ENCODE assay signal across 1 cellular context in the genomic region with DNA sequence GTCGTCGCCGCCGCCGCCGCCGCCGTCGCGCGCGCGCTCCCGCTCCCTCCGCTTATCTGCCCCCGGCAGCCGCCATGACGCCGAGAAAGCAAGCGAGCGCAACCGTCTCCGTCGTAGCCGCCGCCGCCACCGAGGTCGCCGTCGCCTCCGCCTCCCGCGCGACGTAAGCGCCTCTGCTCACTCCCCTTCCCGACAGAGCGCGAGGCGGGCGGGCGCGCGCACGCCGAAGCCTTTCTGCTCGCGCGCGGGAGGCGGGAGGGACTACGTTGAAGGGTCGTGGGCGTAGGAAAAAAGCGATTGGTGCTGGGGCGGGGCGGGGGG.
A peak's percentile ranks its signal among the peaks of the same experiment; 100 is the strongest.
TF ChIP-seq lines count a peak whose summit lies in the region.

Gene CHD1, minus strand, starts transcription at position 206 of the 321 bp plus-strand sequence. CDS start 2,621 bp downstream, outside the sequence.

TF ChIP-seq in HepG2, 621 proteins besides CTCF, POLR2A, EP300 and RAD21 (continued from another document and continues in another):
- TF ChIP-seq ARID3A (IDR thresholded peaks at IDR 0.05; ENCODE audit: low read depth, low read length) (0 out of 2 replicates have a peak, but pooled peaks have one; percentile 11), ZNF253 (CRISPR knock-in tag; IDR thresholded peaks at IDR 0.05; ENCODE audit: borderline replicate concordance) (no peak), ZNF777 (CRISPR knock-in tag; IDR thresholded peaks at IDR 0.05) (peak; percentile 36; the same call in 1 of the 2 replicates), ZBTB7A (CRISPR knock-in tag; IDR thresholded peaks at IDR 0.05) (no peak), NFE2L1 (CRISPR knock-in tag; IDR thresholded peaks at IDR 0.05; ENCODE audit: borderline replicate concordance) (no peak), NCOA1 (CRISPR knock-in tag; IDR thresholded peaks at IDR 0.05) (no peak; the same call in 1 of the 2 replicates), NR3C1 (CRISPR knock-in tag; IDR thresholded peaks at IDR 0.05) (no peak), ZNF431 (CRISPR knock-in tag; IDR thresholded peaks at IDR 0.05; ENCODE audit: borderline replicate concordance, low read depth) (no peak; the same call in 1 of the 2 replicates), SNAPC2 (CRISPR knock-in tag; IDR thresholded peaks at IDR 0.05) (peak; percentile 3; the same call in 1 of the 2 replicates), SP5 (CRISPR knock-in tag; IDR thresholded peaks at IDR 0.05; ENCODE audit: borderline replicate concordance, low read depth) (peak; percentile 26; the same call in 1 of the 2 replicates), EEA1 (CRISPR knock-in tag; IDR thresholded peaks at IDR 0.05; ENCODE audit: borderline replicate concordance) (no peak), ZNF672 (CRISPR knock-in tag; IDR thresholded peaks at IDR 0.05) (0 out of 2 replicates have a peak, but pooled peaks have one; percentile 70), ZNF772 (CRISPR knock-in tag; IDR thresholded peaks at IDR 0.05) (no peak), TGIF2 (CRISPR knock-in tag; IDR thresholded peaks at IDR 0.05) (0 out of 2 replicates have a peak, but pooled peaks have one; percentile 5), ZBTB7B (CRISPR knock-in tag; IDR thresholded peaks at IDR 0.05) (no peak), ZSCAN12 (CRISPR knock-in tag; IDR thresholded peaks at IDR 0.05) (no peak; the same call in 1 of the 2 replicates), THAP7 (CRISPR knock-in tag; IDR thresholded peaks at IDR 0.05) (peak; percentile 13; the same call in 1 of the 2 replicates), ZNF510 (CRISPR knock-in tag; IDR thresholded peaks at IDR 0.05; ENCODE audit: low read depth) (0 out of 2 replicates have a peak, but pooled peaks have one; percentile 17), MED8 (CRISPR knock-in tag; IDR thresholded peaks at IDR 0.05; ENCODE audit: insufficient replicate concordance) (no peak), UBTF (CRISPR knock-in tag; IDR thresholded peaks at IDR 0.05) (peak; percentile 13; the same call in 1 of the 2 replicates), ZNF343 (CRISPR knock-in tag; IDR thresholded peaks at IDR 0.05) (peak; percentile 32), CREBL2 (CRISPR knock-in tag; IDR thresholded peaks at IDR 0.05; ENCODE audit: borderline replicate concordance) (no peak), TBX3 (IDR thresholded peaks at IDR 0.05; ENCODE audit: borderline replicate concordance) (no peak), ARID5B (CRISPR knock-in tag; IDR thresholded peaks at IDR 0.05) (0 out of 2 replicates have a peak, but pooled peaks have one; percentile 7), SOX5 (CRISPR knock-in tag; IDR thresholded peaks at IDR 0.05; ENCODE audit: borderline replicate concordance) (peak; percentile 8; the same call in 1 of the 2 replicates), AGO2 (optimal IDR thresholded peaks at IDR 0.05; ENCODE audit: low read depth, low read length) (no peak), POLR2G (IDR thresholded peaks at IDR 0.05; ENCODE audit: low read depth, low read length) (peak; percentile 66; the same call in 1 of the 2 replicates), ZFX (CRISPR knock-in tag; IDR thresholded peaks at IDR 0.05; ENCODE audit: low read depth) (no peak), ZNF780A (CRISPR knock-in tag; IDR thresholded peaks at IDR 0.05) (peak; percentile 27; the same call in 1 of the 2 replicates), REXO4 (CRISPR knock-in tag; IDR thresholded peaks at IDR 0.05; ENCODE audit: borderline replicate concordance) (no peak), HOXA7 (CRISPR knock-in tag; IDR thresholded peaks at IDR 0.05) (0 out of 2 replicates have a peak, but pooled peaks have one; percentile 22), MXD3 (CRISPR knock-in tag; IDR thresholded peaks at IDR 0.05) (peak; percentile 8; the same call in 1 of the 2 replicates), ZBTB21 (CRISPR knock-in tag; IDR thresholded peaks at IDR 0.05) (no peak), ZNF451 (CRISPR knock-in tag; IDR thresholded peaks at IDR 0.05) (0 out of 2 replicates have a peak, but pooled peaks have one; percentile 13)
- TF ChIP-seq, protein P1, sequence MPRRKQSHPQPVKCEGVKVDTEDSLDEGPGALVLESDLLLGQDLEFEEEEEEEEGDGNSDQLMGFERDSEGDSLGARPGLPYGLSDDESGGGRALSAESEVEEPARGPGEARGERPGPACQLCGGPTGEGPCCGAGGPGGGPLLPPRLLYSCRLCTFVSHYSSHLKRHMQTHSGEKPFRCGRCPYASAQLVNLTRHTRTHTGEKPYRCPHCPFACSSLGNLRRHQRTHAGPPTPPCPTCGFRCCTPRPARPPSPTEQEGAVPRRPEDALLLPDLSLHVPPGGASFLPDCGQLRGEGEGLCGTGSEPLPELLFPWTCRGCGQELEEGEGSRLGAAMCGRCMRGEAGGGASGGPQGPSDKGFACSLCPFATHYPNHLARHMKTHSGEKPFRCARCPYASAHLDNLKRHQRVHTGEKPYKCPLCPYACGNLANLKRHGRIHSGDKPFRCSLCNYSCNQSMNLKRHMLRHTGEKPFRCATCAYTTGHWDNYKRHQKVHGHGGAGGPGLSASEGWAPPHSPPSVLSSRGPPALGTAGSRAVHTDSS (CRISPR knock-in tag; conservative IDR thresholded peaks at IDR 0.05), result 0 out of 2 replicates have a peak, but pooled peaks have one; percentile 67
- TF ChIP-seq, protein P2, sequence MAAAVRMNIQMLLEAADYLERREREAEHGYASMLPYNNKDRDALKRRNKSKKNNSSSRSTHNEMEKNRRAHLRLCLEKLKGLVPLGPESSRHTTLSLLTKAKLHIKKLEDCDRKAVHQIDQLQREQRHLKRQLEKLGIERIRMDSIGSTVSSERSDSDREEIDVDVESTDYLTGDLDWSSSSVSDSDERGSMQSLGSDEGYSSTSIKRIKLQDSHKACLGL (CRISPR knock-in tag; IDR thresholded peaks at IDR 0.05), result 0 out of 2 replicates have a peak, but pooled peaks have one; percentile 14
- TF ChIP-seq, protein P3, sequence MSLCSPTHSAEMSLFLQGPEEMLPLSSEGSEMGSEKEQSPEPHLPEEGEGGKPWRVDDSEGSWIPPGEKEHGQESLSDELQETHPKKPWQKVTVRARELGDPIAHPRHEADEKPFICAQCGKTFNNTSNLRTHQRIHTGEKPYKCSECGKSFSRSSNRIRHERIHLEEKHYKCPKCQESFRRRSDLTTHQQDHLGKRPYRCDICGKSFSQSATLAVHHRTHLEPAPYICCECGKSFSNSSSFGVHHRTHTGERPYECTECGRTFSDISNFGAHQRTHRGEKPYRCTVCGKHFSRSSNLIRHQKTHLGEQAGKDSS (CRISPR knock-in tag; IDR thresholded peaks at IDR 0.05; ENCODE audit: borderline replicate concordance, low read depth), result peak; percentile 16; the same call in 1 of the 2 replicates
- TF ChIP-seq, protein P4, sequence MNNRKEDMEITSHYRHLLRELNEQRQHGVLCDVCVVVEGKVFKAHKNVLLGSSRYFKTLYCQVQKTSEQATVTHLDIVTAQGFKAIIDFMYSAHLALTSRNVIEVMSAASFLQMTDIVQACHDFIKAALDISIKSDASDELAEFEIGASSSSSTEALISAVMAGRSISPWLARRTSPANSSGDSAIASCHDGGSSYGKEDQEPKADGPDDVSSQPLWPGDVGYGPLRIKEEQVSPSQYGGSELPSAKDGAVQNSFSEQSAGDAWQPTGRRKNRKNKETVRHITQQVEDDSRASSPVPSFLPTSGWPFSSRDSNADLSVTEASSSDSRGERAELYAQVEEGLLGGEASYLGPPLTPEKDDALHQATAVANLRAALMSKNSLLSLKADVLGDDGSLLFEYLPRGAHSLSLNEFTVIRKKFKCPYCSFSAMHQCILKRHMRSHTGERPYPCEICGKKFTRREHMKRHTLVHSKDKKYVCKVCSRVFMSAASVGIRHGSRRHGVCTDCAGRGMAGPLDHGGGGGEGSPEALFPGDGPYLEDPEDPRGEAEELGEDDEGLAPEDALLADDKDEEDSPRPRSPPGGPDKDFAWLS (CRISPR knock-in tag; IDR thresholded peaks at IDR 0.05; ENCODE audit: borderline replicate concordance), result no peak
- TF ChIP-seq, protein P5, sequence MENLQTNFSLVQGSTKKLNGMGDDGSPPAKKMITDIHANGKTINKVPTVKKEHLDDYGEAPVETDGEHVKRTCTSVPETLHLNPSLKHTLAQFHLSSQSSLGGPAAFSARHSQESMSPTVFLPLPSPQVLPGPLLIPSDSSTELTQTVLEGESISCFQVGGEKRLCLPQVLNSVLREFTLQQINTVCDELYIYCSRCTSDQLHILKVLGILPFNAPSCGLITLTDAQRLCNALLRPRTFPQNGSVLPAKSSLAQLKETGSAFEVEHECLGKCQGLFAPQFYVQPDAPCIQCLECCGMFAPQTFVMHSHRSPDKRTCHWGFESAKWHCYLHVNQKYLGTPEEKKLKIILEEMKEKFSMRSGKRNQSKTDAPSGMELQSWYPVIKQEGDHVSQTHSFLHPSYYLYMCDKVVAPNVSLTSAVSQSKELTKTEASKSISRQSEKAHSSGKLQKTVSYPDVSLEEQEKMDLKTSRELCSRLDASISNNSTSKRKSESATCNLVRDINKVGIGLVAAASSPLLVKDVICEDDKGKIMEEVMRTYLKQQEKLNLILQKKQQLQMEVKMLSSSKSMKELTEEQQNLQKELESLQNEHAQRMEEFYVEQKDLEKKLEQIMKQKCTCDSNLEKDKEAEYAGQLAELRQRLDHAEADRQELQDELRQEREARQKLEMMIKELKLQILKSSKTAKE (CRISPR knock-in tag; IDR thresholded peaks at IDR 0.05; ENCODE audit: borderline replicate concordance), result peak; percentile 66; the same call in 1 of the 2 replicates
- TF ChIP-seq, protein P6, sequence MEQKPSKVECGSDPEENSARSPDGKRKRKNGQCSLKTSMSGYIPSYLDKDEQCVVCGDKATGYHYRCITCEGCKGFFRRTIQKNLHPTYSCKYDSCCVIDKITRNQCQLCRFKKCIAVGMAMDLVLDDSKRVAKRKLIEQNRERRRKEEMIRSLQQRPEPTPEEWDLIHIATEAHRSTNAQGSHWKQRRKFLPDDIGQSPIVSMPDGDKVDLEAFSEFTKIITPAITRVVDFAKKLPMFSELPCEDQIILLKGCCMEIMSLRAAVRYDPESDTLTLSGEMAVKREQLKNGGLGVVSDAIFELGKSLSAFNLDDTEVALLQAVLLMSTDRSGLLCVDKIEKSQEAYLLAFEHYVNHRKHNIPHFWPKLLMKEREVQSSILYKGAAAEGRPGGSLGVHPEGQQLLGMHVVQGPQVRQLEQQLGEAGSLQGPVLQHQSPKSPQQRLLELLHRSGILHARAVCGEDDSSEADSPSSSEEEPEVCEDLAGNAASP (CRISPR knock-in tag; IDR thresholded peaks at IDR 0.05; ENCODE audit: borderline replicate concordance), result no peak; the same call in 1 of the 2 replicates
